8 cellular contexts compared by ENCODE assay signal in the genomic region with DNA sequence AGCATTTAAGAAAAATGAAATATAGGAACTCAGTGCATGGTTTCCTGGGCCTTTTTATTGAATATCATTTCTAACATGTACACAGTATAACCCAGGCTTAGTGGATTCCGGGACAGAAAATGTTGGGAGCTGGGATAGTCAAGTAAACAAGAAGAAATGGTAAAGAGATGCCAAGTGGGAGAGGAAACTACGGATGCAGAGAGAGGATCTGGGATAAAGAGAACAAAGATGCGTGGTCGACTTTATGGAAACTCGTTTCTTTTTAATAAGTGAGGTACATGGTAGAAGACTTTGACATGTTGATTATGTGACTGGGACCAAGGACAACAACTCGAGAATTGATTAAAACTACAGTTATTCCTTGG. TPM values are rescaled to one million over a fixed set of nuclear protein-coding genes. Genes with fewer than 3 reads are reported as not detected.
DNase-seq lines count a peak whose midpoint lies in the region; TF ChIP-seq lines count a peak whose summit lies in the region.

No MANE protein-coding gene starts in this region.

- peaks cover 19% of the 10 kb centered on the region for H4K20me1 ChIP-seq in BLaER1

- H3K4me3 Mint-ChIP-seq in nephron, result peak overlapping the region; percentile 89 to 91 (median 90)

- H3K27ac ChIP-seq in BLaER1, result peak overlapping the region; percentile 96
- H3K27ac ChIP-seq in duodenal mucosa (ENCODE audit: low read depth, low read length), result no peak overlapping the region

- H3K27me3 ChIP-seq in BLaER1 (no peaks in the 10 kb centered on the region), MG63 (no peaks in the 10 kb centered on the region), duodenal mucosa (ENCODE audit: control insufficient read depth in 1 of 2, insufficient read depth in 2 of 2, low read length in 2 of 2) (peaks cover 23 to 24% of the 10 kb centered on the region in 2 donors)

- no peaks in the 10 kb centered on the region for H3K9me3 Mint-ChIP-seq in nephron

- H3K27me3 Mint-ChIP-seq in nephron (ENCODE audit: low read depth), result peaks cover 34% of the 10 kb centered on the region

- peak overlapping the region; percentile 96 for H3K9ac ChIP-seq in BLaER1
- H3K9ac ChIP-seq in duodenal mucosa (ENCODE audit: low read depth in 1 of 2, low read length in 2 of 2), result peak overlapping the region in 1 of 2 donors; percentile 80

- H3K4me1 ChIP-seq in BLaER1 (peaks cover 60% of the 10 kb centered on the region), duodenal mucosa (ENCODE audit: control insufficient read depth in 1 of 2, insufficient read depth in 2 of 2, low read length in 2 of 2) (peaks cover 5 to 17% of the 10 kb centered on the region in 2 donors)

- peaks cover 22% of the 10 kb centered on the region for H3K4me1 Mint-ChIP-seq in nephron

- peak overlapping the region; percentile 91 for H3K4me3 ChIP-seq in BLaER1
- H3K4me3 ChIP-seq in MG63, result peak overlapping the region; percentile 92
- H3K4me3 ChIP-seq in duodenal mucosa (ENCODE audit: low read depth in 1 of 2, low read length in 2 of 2), result peak overlapping the region; percentile 76 to 88

- no peaks in the 10 kb centered on the region for H3K36me3 Mint-ChIP-seq in nephron (ENCODE audit: low read depth)

- H3K36me3 ChIP-seq in BLaER1 (peaks cover 12% of the 10 kb centered on the region), MG63 (peaks cover 9% of the 10 kb centered on the region), duodenal mucosa (ENCODE audit: control insufficient read depth in 1 of 2, insufficient read depth in 2 of 2, low read length in 2 of 2) (no peaks in the 10 kb centered on the region)

- DNase-seq in MG63 (no peak), amniotic stem cell (lab: John Stamatoyannopoulos, UW) (no peak), UCSD-AML1 (lab: John Stamatoyannopoulos, UW; ENCODE audit: unreplicated experiment) (no peak), NCI-H2107 (lab: John Stamatoyannopoulos, UW) (no peak), NCI-H69 (lab: John Stamatoyannopoulos, UW) (no peak)

- H3K4me2 ChIP-seq in BLaER1, result peak overlapping the region; percentile 82

- H3K27ac Mint-ChIP-seq in nephron, result peak overlapping the region; percentile 81 to 96 (median 83)

- no peak for TF ChIP-seq CTCF in nephron (IDR thresholded peaks at IDR 0.05; ENCODE audit: unreplicated experiment in 3 of 3)

- H3K9me3 ChIP-seq in BLaER1 (peaks cover 8% of the 10 kb centered on the region; the same call in 1 of the 2 replicates), MG63 (no peaks in the 10 kb centered on the region), duodenal mucosa (ENCODE audit: control insufficient read depth in 1 of 2, low read length in 2 of 2) (no peaks in the 10 kb centered on the region)

RNA-seq across cellular contexts. Expression of a gene that starts 1.2 kb away (rescaled TPM):
- total RNA-seq in MG63 (2014; rRNA removed; shearing (Covaris generic); ENCODE audit: low replicate concordance), result 58.3 and 59.6 TPM in 2 replicates

RNA-seq across cellular contexts. Expression of a gene that starts 12.7 kb away (rescaled TPM):
- total RNA-seq in MG63 (2014; rRNA removed; shearing (Covaris generic); ENCODE audit: low replicate concordance), result 61.7 and 69.2 TPM in 2 replicates
